1 cellular context compared by ENCODE assay signal in the genomic region with DNA sequence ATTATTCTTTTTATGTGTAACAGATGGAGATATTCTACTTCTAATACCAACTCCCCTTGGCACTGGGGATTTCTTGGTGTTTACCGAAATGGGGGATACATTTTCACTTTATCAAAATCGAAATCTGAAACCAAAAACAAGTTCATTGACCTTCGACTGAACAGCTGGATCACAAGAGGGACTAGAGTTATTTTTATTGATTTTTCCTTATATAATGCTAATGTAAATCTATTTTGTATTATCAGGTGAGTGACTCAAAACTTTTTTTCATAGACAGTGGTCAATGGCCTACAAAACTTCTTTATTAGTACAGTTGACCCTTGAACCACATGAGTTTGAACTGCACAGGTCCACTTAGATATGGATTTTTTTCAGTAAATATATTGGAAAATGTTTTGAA.
TF ChIP-seq lines count a peak whose summit lies in the region.

No MANE protein-coding gene starts in this region.

TF ChIP-seq in HepG2, 621 proteins besides CTCF, POLR2A, EP300 and RAD21 (continued from another document):
- peak; percentile 30; the same call in 1 of the 2 replicates for TF ChIP-seq AHDC1 (CRISPR knock-in tag; IDR thresholded peaks at IDR 0.05; ENCODE audit: borderline replicate concordance)
- TF ChIP-seq HMGA1 (CRISPR knock-in tag; conservative IDR thresholded peaks at IDR 0.05), result no peak
- TF ChIP-seq, protein P1, sequence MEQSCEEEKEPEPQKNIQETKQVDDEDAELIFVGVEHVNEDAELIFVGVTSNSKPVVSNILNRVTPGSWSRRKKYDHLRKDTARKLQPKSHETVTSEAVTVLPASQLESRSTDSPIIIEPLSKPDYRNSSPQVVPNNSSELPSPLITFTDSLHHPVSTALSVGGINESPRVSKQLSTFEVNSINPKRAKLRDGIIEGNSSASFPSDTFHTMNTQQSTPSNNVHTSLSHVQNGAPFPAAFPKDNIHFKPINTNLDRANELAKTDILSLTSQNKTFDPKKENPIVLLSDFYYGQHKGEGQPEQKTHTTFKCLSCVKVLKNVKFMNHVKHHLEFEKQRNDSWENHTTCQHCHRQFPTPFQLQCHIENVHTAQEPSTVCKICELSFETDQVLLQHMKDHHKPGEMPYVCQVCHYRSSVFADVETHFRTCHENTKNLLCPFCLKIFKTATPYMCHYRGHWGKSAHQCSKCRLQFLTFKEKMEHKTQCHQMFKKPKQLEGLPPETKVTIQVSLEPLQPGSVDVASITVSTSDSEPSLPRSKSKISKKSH (CRISPR knock-in tag; IDR thresholded peaks at IDR 0.05; ENCODE audit: borderline replicate concordance), result no peak
- TF ChIP-seq TRAFD1 (CRISPR knock-in tag; IDR thresholded peaks at IDR 0.05; ENCODE audit: borderline replicate concordance), result no peak
- peak; percentile 77; the same call in 1 of the 2 replicates for TF ChIP-seq ZNF503 (CRISPR knock-in tag; IDR thresholded peaks at IDR 0.05)
- 0 out of 2 replicates have a peak, but pooled peaks have one; percentile 35 for TF ChIP-seq MLX (CRISPR knock-in tag; IDR thresholded peaks at IDR 0.05)
- TF ChIP-seq ZNF761 (CRISPR knock-in tag; conservative IDR thresholded peaks at IDR 0.05), result 0 out of 2 replicates have a peak, but pooled peaks have one; percentile 44
- TF ChIP-seq ZFP91 (CRISPR knock-in tag; IDR thresholded peaks at IDR 0.05; ENCODE audit: borderline replicate concordance), result no peak
- TF ChIP-seq, protein P2, sequence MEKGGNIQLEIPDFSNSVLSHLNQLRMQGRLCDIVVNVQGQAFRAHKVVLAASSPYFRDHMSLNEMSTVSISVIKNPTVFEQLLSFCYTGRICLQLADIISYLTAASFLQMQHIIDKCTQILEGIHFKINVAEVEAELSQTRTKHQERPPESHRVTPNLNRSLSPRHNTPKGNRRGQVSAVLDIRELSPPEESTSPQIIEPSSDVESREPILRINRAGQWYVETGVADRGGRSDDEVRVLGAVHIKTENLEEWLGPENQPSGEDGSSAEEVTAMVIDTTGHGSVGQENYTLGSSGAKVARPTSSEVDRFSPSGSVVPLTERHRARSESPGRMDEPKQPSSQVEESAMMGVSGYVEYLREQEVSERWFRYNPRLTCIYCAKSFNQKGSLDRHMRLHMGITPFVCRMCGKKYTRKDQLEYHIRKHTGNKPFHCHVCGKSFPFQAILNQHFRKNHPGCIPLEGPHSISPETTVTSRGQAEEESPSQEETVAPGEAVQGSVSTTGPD (CRISPR knock-in tag; IDR thresholded peaks at IDR 0.05), result peak; percentile 42; the same call in 1 of the 2 replicates
- no peak for TF ChIP-seq CHD4 (IDR thresholded peaks at IDR 0.05; ENCODE audit: borderline replicate concordance, low read length)
- TF ChIP-seq NR2C2 (CRISPR knock-in tag; IDR thresholded peaks at IDR 0.05; ENCODE audit: borderline replicate concordance), result peak; percentile 31; the same call in 1 of the 2 replicates
- TF ChIP-seq TCF7 (IDR thresholded peaks at IDR 0.05; ENCODE audit: low read depth), result peak; percentile 62
- peak; percentile 84 for TF ChIP-seq ISL2 (CRISPR knock-in tag; IDR thresholded peaks at IDR 0.05)
- TF ChIP-seq RXRB (CRISPR knock-in tag; IDR thresholded peaks at IDR 0.05; ENCODE audit: borderline replicate concordance), result peak; percentile 93
- TF ChIP-seq BCL6 (CRISPR knock-in tag; IDR thresholded peaks at IDR 0.05), result peak; percentile 81
- TF ChIP-seq, protein P3, sequence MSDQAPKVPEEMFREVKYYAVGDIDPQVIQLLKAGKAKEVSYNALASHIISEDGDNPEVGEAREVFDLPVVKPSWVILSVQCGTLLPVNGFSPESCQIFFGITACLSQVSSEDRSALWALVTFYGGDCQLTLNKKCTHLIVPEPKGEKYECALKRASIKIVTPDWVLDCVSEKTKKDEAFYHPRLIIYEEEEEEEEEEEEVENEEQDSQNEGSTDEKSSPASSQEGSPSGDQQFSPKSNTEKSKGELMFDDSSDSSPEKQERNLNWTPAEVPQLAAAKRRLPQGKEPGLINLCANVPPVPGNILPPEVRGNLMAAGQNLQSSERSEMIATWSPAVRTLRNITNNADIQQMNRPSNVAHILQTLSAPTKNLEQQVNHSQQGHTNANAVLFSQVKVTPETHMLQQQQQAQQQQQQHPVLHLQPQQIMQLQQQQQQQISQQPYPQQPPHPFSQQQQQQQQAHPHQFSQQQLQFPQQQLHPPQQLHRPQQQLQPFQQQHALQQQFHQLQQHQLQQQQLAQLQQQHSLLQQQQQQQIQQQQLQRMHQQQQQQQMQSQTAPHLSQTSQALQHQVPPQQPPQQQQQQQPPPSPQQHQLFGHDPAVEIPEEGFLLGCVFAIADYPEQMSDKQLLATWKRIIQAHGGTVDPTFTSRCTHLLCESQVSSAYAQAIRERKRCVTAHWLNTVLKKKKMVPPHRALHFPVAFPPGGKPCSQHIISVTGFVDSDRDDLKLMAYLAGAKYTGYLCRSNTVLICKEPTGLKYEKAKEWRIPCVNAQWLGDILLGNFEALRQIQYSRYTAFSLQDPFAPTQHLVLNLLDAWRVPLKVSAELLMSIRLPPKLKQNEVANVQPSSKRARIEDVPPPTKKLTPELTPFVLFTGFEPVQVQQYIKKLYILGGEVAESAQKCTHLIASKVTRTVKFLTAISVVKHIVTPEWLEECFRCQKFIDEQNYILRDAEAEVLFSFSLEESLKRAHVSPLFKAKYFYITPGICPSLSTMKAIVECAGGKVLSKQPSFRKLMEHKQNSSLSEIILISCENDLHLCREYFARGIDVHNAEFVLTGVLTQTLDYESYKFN (CRISPR knock-in tag; conservative IDR thresholded peaks at IDR 0.05), result peak; percentile 92
- peak; percentile 75 for TF ChIP-seq SOX5 (CRISPR knock-in tag; IDR thresholded peaks at IDR 0.05; ENCODE audit: borderline replicate concordance)
- TF ChIP-seq GFI1 (CRISPR knock-in tag; IDR thresholded peaks at IDR 0.05; ENCODE audit: borderline replicate concordance), result peak; percentile 73; the same call in 1 of the 2 replicates
